In genomic region chr7:116218051-116218645, GRCh38 we compare ENCODE assay signal across 1 cellular context.
TF ChIP-seq lines count a peak whose summit lies in the region.

No MANE protein-coding gene starts in this region.

TF ChIP-seq in SK-N-SH treated with all-trans-retinoic acid at 6 μM for 48 hours, 23 proteins besides CTCF, POLR2A, EP300 and RAD21 (continued from another document):
- TF ChIP-seq, protein P1, sequence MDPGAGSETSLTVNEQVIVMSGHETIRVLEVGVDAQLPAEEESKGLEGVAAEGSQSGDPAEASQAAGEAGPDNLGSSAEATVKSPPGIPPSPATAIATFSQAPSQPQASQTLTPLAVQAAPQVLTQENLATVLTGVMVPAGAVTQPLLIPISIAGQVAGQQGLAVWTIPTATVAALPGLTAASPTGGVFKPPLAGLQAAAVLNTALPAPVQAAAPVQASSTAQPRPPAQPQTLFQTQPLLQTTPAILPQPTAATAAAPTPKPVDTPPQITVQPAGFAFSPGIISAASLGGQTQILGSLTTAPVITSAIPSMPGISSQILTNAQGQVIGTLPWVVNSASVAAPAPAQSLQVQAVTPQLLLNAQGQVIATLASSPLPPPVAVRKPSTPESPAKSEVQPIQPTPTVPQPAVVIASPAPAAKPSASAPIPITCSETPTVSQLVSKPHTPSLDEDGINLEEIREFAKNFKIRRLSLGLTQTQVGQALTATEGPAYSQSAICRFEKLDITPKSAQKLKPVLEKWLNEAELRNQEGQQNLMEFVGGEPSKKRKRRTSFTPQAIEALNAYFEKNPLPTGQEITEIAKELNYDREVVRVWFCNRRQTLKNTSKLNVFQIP (CRISPR knock-in tag; IDR thresholded peaks at IDR 0.05; ENCODE audit: borderline replicate concordance, low read depth): peak; percentile 86; the same call in 1 of the 2 replicates
- TF ChIP-seq ESRRG (CRISPR knock-in tag; IDR thresholded peaks at IDR 0.05): peak; percentile 97
- TF ChIP-seq ZNF565 (CRISPR knock-in tag; conservative IDR thresholded peaks at IDR 0.05; ENCODE audit: low read depth): peak; percentile 84; the same call in 1 of the 2 replicates
- TF ChIP-seq SNAI2 (CRISPR knock-in tag; IDR thresholded peaks at IDR 0.05): peak; percentile 24; the same call in 1 of the 2 replicates
